In the genomic region with DNA sequence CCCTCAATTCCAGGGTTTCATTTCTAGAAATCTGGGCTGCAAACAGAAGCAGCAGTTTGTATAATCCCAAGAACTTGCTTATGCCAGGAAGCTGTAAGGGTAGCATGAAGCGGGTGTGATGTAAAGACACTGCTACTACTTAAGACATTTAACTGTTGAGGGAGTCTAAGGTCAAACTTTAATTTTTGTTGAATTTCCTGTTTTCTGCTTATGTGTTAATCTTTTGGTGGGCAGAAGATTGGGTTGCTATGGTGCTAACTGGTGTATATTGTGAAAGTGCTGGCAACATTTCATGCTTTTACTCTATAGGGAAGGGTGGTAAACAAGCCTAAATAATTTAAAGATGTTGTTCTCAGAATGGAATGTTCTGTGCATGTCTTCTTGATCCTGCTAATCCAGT, we compare ENCODE assay signal across 1 cellular context.
TF ChIP-seq lines count a peak whose summit lies in the region.

No MANE protein-coding gene starts in this region.

TF ChIP-seq in SK-N-SH, 30 proteins besides CTCF, POLR2A, EP300 and RAD21 (continued from another document):
- TF ChIP-seq, protein P1, sequence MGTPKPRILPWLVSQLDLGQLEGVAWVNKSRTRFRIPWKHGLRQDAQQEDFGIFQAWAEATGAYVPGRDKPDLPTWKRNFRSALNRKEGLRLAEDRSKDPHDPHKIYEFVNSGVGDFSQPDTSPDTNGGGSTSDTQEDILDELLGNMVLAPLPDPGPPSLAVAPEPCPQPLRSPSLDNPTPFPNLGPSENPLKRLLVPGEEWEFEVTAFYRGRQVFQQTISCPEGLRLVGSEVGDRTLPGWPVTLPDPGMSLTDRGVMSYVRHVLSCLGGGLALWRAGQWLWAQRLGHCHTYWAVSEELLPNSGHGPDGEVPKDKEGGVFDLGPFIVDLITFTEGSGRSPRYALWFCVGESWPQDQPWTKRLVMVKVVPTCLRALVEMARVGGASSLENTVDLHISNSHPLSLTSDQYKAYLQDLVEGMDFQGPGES (IDR thresholded peaks at IDR 0.05; ENCODE audit: low read depth, low read length): no peak
- TF ChIP-seq TEAD4 (IDR thresholded peaks at IDR 0.05; ENCODE audit: borderline replicate concordance, insufficient read depth): no peak
- no peak for TF ChIP-seq ELF1 (IDR thresholded peaks at IDR 0.05)
- no peak for TF ChIP-seq FOXJ3 (CRISPR knock-in tag; IDR thresholded peaks at IDR 0.05)
- TF ChIP-seq EZH2phosphoT487 (IDR thresholded peaks at IDR 0.05; ENCODE audit: borderline replicate concordance, low read depth): no peak
- TF ChIP-seq, protein P2, sequence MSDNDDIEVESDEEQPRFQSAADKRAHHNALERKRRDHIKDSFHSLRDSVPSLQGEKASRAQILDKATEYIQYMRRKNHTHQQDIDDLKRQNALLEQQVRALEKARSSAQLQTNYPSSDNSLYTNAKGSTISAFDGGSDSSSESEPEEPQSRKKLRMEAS (IDR thresholded peaks at IDR 0.05; ENCODE audit: low read depth): no peak
- no peak for TF ChIP-seq POLR2AphosphoS5 (IDR thresholded peaks at IDR 0.05; ENCODE audit: low read depth, low read length)
- no peak for TF ChIP-seq RCOR1 (IDR thresholded peaks at IDR 0.05; ENCODE audit: low read length)
